8 cellular contexts compared by ENCODE assay signal in genomic region chr2:199850718-199851498, GRCh38. TPM values are rescaled to one million over a fixed set of nuclear protein-coding genes. Genes with fewer than 3 reads are reported as not detected.
DNase-seq lines count a peak whose midpoint lies in the region; ATAC-seq and TF ChIP-seq lines count a peak whose summit lies in the region.

FTCDNL1 (minus strand) TSS chr2:199851192; CDS start chr2:199848962, 2,230 bp downstream.

- H3K4me2 ChIP-seq in PC-3 (ENCODE audit: low read length) (peak within 1 kb of the TSS; percentile 93), neural cell (ENCODE audit: low read length) (peak within 1 kb of the TSS; percentile 52)

- TF ChIP-seq EP300 in neural cell (conservative IDR thresholded peaks at IDR 0.05; ENCODE audit: poor library complexity, severe bottlenecking) = no peak
- no peak for TF ChIP-seq EP300 in stomach (IDR thresholded peaks at IDR 0.05)

- H3K9me3 ChIP-seq in PC-3 (ENCODE audit: low read length) (no peaks in the 10 kb centered on the region), neural cell (ENCODE audit: low read length) (no peaks in the 10 kb centered on the region), stomach (no peaks in the 10 kb centered on the region)

- CTCF ChIA-PET in PC-3 (lab: Charles Lee) = interaction anchor here (0.6 kb wide), 1 partner anchor 107 kb away, joined by 3 read pairs; no protein-coding TSS in a partner anchor

- H3K4me3 Mint-ChIP-seq in activated T-cell treated with anti-CD3 and anti-CD28 coated beads, Interleukin-2, amount 50 U/mL, for 72 hours = peak within 1 kb of the TSS; percentile 92 to 96

- no peak for TF ChIP-seq RAD21 in neural cell (conservative IDR thresholded peaks at IDR 0.05)

- no peaks in the 10 kb centered on the region for H3K79me2 ChIP-seq in PC-3 (ENCODE audit: low read length)
- H3K79me2 ChIP-seq in neural cell (replicated peaks; ENCODE audit: insufficient read depth, low read length) = no peaks in the 10 kb centered on the region

- peaks cover under 1% of the 10 kb centered on the region for H3K4me1 Mint-ChIP-seq in activated T-cell treated with anti-CD3 and anti-CD28 coated beads, Interleukin-2, amount 50 U/mL, for 72 hours (ENCODE audit: low read depth)

- TF ChIP-seq POLR2A in stomach (IDR thresholded peaks at IDR 0.05) = no peak

- no peaks in the 10 kb centered on the region for H3K9me3 Mint-ChIP-seq in activated T-cell treated with anti-CD3 and anti-CD28 coated beads, Interleukin-2, amount 50 U/mL, for 72 hours

- peaks cover 10% of the 10 kb centered on the region; the same call in 1 of the 2 replicates for H3K4me1 ChIP-seq in PC-3 (ENCODE audit: insufficient read depth, low read length)
- peaks cover 0 to 16% (median 11%) of the 10 kb centered on the region in 4 donors for H3K4me1 ChIP-seq in stomach

- no peaks in the 10 kb centered on the region for H3K9me2 ChIP-seq in PC-3 (replicated peaks; ENCODE audit: low read length)
- H3K9me2 ChIP-seq in neural cell (ENCODE audit: insufficient read depth, low read length) = no peaks in the 10 kb centered on the region

- peaks cover 76% of the 10 kb centered on the region for H3K27me3 ChIP-seq in PC-3 (ENCODE audit: low read length)
- peaks cover 41% of the 10 kb centered on the region for H3K27me3 ChIP-seq in neural cell (ENCODE audit: insufficient read depth, low read depth, low read length)
- H3K27me3 ChIP-seq in stomach = no peaks in the 10 kb centered on the region

- H4K20me1 ChIP-seq in PC-3 (ENCODE audit: low read length) (no peaks in the 10 kb centered on the region), neural cell (ENCODE audit: insufficient read depth) (no peaks in the 10 kb centered on the region)

- H3K36me3 ChIP-seq in PC-3 (ENCODE audit: low read depth, low read length) (no peaks in the 10 kb centered on the region), neural cell (ENCODE audit: insufficient read depth, low read length) (no peaks in the 10 kb centered on the region), stomach (no peaks in the 10 kb centered on the region)

- intact Hi-C loops in PC-3 (cut with micrococcal nuclease) (no loop called here), stomach (cut with DNase I; ENCODE audit: low total_unique reads) (loop anchor here (10.0 kb wide), 1 partner anchor 146 kb away; no protein-coding TSS in a partner anchor)

- H3K27me3 Mint-ChIP-seq in activated T-cell treated with anti-CD3 and anti-CD28 coated beads, Interleukin-2, amount 50 U/mL, for 72 hours (ENCODE audit: low read depth) = peaks cover 1% of the 10 kb centered on the region

- H3K9ac ChIP-seq in PC-3 (ENCODE audit: low read length) (no peak within 1 kb of the TSS), neural cell (ENCODE audit: low read length) (peak within 1 kb of the TSS; percentile 11)

- TF ChIP-seq CTCF in GM20000 (IDR thresholded peaks at IDR 0.05; ENCODE audit: extremely low read depth, missing control alignments) = peak; percentile 14
- TF ChIP-seq CTCF in PC-3 (conservative IDR thresholded peaks at IDR 0.05; ENCODE audit: low read depth, low read length) = peak; percentile 78
- TF ChIP-seq CTCF in fibroblast of mammary gland (conservative IDR thresholded peaks at IDR 0.05; ENCODE audit: control insufficient read depth, insufficient read depth, low read depth, low read length) = peak; percentile 75
- TF ChIP-seq CTCF in neural cell (IDR thresholded peaks at IDR 0.05; ENCODE audit: poor library complexity, severe bottlenecking) = peak; percentile 75
- peak in 5 of 7 experiments; percentile 20 to 59 (median 47) for TF ChIP-seq CTCF in stomach (IDR thresholded peaks at IDR 0.05)

- POLR2A ChIA-PET in PC-3 (lab: Charles Lee; ENCODE audit: unreplicated experiment) = no interaction called here

- BruUV-seq in PC-3 (replicated peaks; lab: Mats Ljungman, UMichigan) = no TSS peak

- H3K4me3 ChIP-seq in PC-3 (ENCODE audit: low read length) = peak within 1 kb of the TSS; percentile 69
- H3K4me3 ChIP-seq in fibroblast of mammary gland (ENCODE audit: control insufficient read depth, low read depth, low read length) = peak within 1 kb of the TSS; percentile 62
- peak within 1 kb of the TSS; percentile 69 for H3K4me3 ChIP-seq in neural cell (ENCODE audit: low read length)
- peak within 1 kb of the TSS; percentile 69 to 91 (median 81) for H3K4me3 ChIP-seq in stomach

- DNase-seq in DMS 273 treated with DMSO at 0.1 percent for 48 hours (lab: John Stamatoyannopoulos, UW) = peak; percentile 16
- peak; percentile 85 for DNase-seq in GM20000 (ENCODE audit: low spot score)
- peak; percentile 66 for DNase-seq in HPDE6-E6E7 (ENCODE audit: extremely low spot score)
- peak; percentile 46 for DNase-seq in PC-3
- DNase-seq in activated T-cell treated with anti-CD3 and anti-CD28 coated beads, Interleukin-2, amount 50 U/mL, for 72 hours = peak; percentile 75 to 78
- peak; percentile 42 for DNase-seq in fibroblast of mammary gland (ENCODE audit: low read depth)
- peak; percentile 71 for DNase-seq in stomach

- peak; percentile 94 for ATAC-seq in PC-3
- peak; percentile 97 to 98 for ATAC-seq in activated T-cell treated with anti-CD3 and anti-CD28 coated beads, Interleukin-2, amount 50 U/mL, for 72 hours (replicated peaks in 1 of 2)

- no peak within 1 kb of the TSS for H3K27ac ChIP-seq in PC-3 (ENCODE audit: low read length)
- H3K27ac ChIP-seq in neural cell (ENCODE audit: low read length) = no peak within 1 kb of the TSS
- H3K27ac ChIP-seq in stomach = peak within 1 kb of the TSS; percentile 22 to 72 (median 55)

- H3K27ac Mint-ChIP-seq in activated T-cell treated with anti-CD3 and anti-CD28 coated beads, Interleukin-2, amount 50 U/mL, for 72 hours = peak within 1 kb of the TSS; percentile 93

- H3K36me3 Mint-ChIP-seq in activated T-cell treated with anti-CD3 and anti-CD28 coated beads, Interleukin-2, amount 50 U/mL, for 72 hours (ENCODE audit: insufficient read depth in 2 of 2) = no peaks in the 10 kb centered on the region

- H3F3A ChIP-seq in PC-3 (ENCODE audit: low read length, unreplicated experiment) (no peaks in the 10 kb centered on the region), neural cell (ENCODE audit: insufficient read depth, low read length, poor library complexity, severe bottlenecking) (peaks cover 3% of the 10 kb centered on the region)

- peak within 1 kb of the TSS; percentile 82 for H2AFZ ChIP-seq in PC-3 (ENCODE audit: low read length)
- no peak within 1 kb of the TSS for H2AFZ ChIP-seq in neural cell (ENCODE audit: low read depth, low read length)

- WGBS in stomach, 5 donors = 0 to 1% (median 1%) methylated on average over 14 to 78 of the region's 80 CpGs

TF ChIP-seq in neural cell, 6 proteins besides CTCF, POLR2A, EP300 and RAD21:
- TF ChIP-seq, protein P1, sequence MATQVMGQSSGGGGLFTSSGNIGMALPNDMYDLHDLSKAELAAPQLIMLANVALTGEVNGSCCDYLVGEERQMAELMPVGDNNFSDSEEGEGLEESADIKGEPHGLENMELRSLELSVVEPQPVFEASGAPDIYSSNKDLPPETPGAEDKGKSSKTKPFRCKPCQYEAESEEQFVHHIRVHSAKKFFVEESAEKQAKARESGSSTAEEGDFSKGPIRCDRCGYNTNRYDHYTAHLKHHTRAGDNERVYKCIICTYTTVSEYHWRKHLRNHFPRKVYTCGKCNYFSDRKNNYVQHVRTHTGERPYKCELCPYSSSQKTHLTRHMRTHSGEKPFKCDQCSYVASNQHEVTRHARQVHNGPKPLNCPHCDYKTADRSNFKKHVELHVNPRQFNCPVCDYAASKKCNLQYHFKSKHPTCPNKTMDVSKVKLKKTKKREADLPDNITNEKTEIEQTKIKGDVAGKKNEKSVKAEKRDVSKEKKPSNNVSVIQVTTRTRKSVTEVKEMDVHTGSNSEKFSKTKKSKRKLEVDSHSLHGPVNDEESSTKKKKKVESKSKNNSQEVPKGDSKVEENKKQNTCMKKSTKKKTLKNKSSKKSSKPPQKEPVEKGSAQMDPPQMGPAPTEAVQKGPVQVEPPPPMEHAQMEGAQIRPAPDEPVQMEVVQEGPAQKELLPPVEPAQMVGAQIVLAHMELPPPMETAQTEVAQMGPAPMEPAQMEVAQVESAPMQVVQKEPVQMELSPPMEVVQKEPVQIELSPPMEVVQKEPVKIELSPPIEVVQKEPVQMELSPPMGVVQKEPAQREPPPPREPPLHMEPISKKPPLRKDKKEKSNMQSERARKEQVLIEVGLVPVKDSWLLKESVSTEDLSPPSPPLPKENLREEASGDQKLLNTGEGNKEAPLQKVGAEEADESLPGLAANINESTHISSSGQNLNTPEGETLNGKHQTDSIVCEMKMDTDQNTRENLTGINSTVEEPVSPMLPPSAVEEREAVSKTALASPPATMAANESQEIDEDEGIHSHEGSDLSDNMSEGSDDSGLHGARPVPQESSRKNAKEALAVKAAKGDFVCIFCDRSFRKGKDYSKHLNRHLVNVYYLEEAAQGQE (IDR thresholded peaks at IDR 0.05; ENCODE audit: borderline replicate concordance) = no peak
- TF ChIP-seq TAF1 (IDR thresholded peaks at IDR 0.05; ENCODE audit: low read depth) = no peak
- peak; percentile 59 for TF ChIP-seq MXI1 (conservative IDR thresholded peaks at IDR 0.05; ENCODE audit: poor library complexity, severe bottlenecking)
- TF ChIP-seq EZH2 (IDR thresholded peaks at IDR 0.05; ENCODE audit: borderline replicate concordance, insufficient read depth, low read length, poor library complexity, severe bottlenecking) = peak; percentile 68
- no peak for TF ChIP-seq POLR2AphosphoS5 (IDR thresholded peaks at IDR 0.05)
- peak; percentile 47 for TF ChIP-seq SMC3 (conservative IDR thresholded peaks at IDR 0.05; ENCODE audit: poor library complexity)

RNA-seq across cellular contexts. Expression of gene FTCDNL1, which starts in this region (rescaled TPM):
- 0.11 and 0.52 TPM in 2 replicates for total RNA-seq in PC-3 (2014; rRNA removed)
- 1 to 10 TPM; 1.3 to 2.2 TPM for total RNA-seq in activated T-cell treated with anti-CD3 and anti-CD28 coated beads, Interleukin-2, amount 50 U/mL, for 72 hours
- polyA plus RNA-seq in neural cell = not detected in 2 replicates
- polyA minus RNA-seq in neural cell = 0.23 TPM in 1 of 2 replicates, not detected in the other
- total RNA-seq in stomach = 1 to 10 TPM in 1 of 5 donors, under 1 TPM in 1, not detected in 3; 0.58 to 2.8 TPM
- under 1 TPM in 2 of 3 donors, not detected in 1; 0.31 to 0.98 TPM for polyA plus RNA-seq in stomach

Comparison
In these comparisons a context has a peak if more than half of its experiments do, and no peak if none do; other contexts are left out.
1. Peak in DNase-seq, ATAC-seq, H3K4me3 ChIP-seq and H3K4me2 ChIP-seq in PC-3; RNA of the gene not detected or under 1 TPM.
2. DNase-seq: peak in every context shown above with its lines; median percentile 85 in GM20000; 76 in activated T-cell treated with anti-CD3 and anti-CD28 coated beads, Interleukin-2, amount 50 U/mL, for 72 hours; 71 in stomach; 66 in HPDE6-E6E7; 46 in PC-3; 42 in fibroblast of mammary gland; 16 in DMS 273 treated with DMSO at 0.1 percent for 48 hours.
3. CTCF ChIP-seq: peak in every context shown above with its lines; median percentile 78 in PC-3; 75 in fibroblast of mammary gland; 75 in neural cell; 47 in stomach; 14 in GM20000.
4. H3K27ac ChIP-seq: peak in stomach (5 of 5); none in PC-3 (single experiment) and neural cell (single experiment).
5. Peak in every context shown above with its lines, with median percentiles within 50 percentile points of each other: H3K4me3 ChIP-seq.